8 cellular contexts compared by ENCODE assay signal in genomic region chr1:17588048-17588781, GRCh38. TPM values are rescaled to one million over a fixed set of nuclear protein-coding genes. Genes with fewer than 3 reads are reported as not detected.
A peak's percentile ranks its signal among the peaks of the same experiment; 100 is the strongest.
DNase-seq lines count a peak whose midpoint lies in the region; ATAC-seq and TF ChIP-seq lines count a peak whose summit lies in the region.

No MANE protein-coding gene starts in this region.

- POLR2A ChIA-PET in naive thymus-derived CD4-positive, alpha-beta T cell (lab: Charles Lee): no interaction called here

- no peak for TF ChIP-seq POLR2A in spleen (IDR thresholded peaks at IDR 0.05)

- peak overlapping the region in 6 of 8 donors; percentile 47 to 73 (median 58) for H3K27ac ChIP-seq in spleen
- no peak overlapping the region for H3K27ac ChIP-seq in naive thymus-derived CD4-positive, alpha-beta T cell (ENCODE audit: low read depth, low read length)

- peak overlapping the region; percentile 73 for H3K9ac ChIP-seq in adipocyte (ENCODE audit: low read length)

- DNase-seq in HT-29 (ENCODE audit: low spot score): peak; percentile 93
- peak; percentile 65 for DNase-seq in adipocyte (ENCODE audit: low read depth)
- DNase-seq in hepatic stellate cell (ENCODE audit: low spot score): peak; percentile 63
- no peak for DNase-seq in spleen
- no peak for DNase-seq in natural killer cell
- DNase-seq in naive thymus-derived CD4-positive, alpha-beta T cell: no peak
- DNase-seq in SKM-1 treated with dmso at 0.1 percent for 144 hours (lab: John Stamatoyannopoulos, UW; ENCODE audit: unreplicated experiment): no peak

- no peaks in the 10 kb centered on the region for H3K9me3 ChIP-seq in adipocyte (ENCODE audit: control insufficient read depth, low read length)
- H3K9me3 ChIP-seq in spleen: no peaks in the 10 kb centered on the region
- no peaks in the 10 kb centered on the region for H3K9me3 ChIP-seq in naive thymus-derived CD4-positive, alpha-beta T cell (ENCODE audit: control insufficient read depth in 2 of 3, low read length in 3 of 3)

- WGBS in spleen, 5 donors: 47 to 71% (median 55%) methylated on average over 7 to 13 of the region's 13 CpGs

- H3K27me3 ChIP-seq in adipocyte (replicated peaks; ENCODE audit: control insufficient read depth, insufficient read depth, low read length) (no peaks in the 10 kb centered on the region), spleen (replicated peaks in 1 of 7) (no peaks in the 10 kb centered on the region)
- no peaks in the 10 kb centered on the region for H3K27me3 ChIP-seq in naive thymus-derived CD4-positive, alpha-beta T cell (ENCODE audit: control insufficient read depth in 2 of 2, insufficient read depth in 2 of 2, low read length in 2 of 2)

- H3K27me3 Mint-ChIP-seq in natural killer cell (ENCODE audit: low read depth in 2 of 2): no peaks in the 10 kb centered on the region
- H3K27me3 Mint-ChIP-seq in naive thymus-derived CD4-positive, alpha-beta T cell: no peaks in the 10 kb centered on the region

- H3K4me1 Mint-ChIP-seq in natural killer cell: no peaks in the 10 kb centered on the region
- H3K4me1 Mint-ChIP-seq in naive thymus-derived CD4-positive, alpha-beta T cell: peaks cover 0 to 3% (median 0%) of the 10 kb centered on the region in 7 donors

- no peaks in the 10 kb centered on the region for H3K9me3 Mint-ChIP-seq in natural killer cell
- no peaks in the 10 kb centered on the region for H3K9me3 Mint-ChIP-seq in naive thymus-derived CD4-positive, alpha-beta T cell

- no peak overlapping the region for H3K4me3 Mint-ChIP-seq in natural killer cell
- peak overlapping the region in 1 of 10 donors; percentile 51 for H3K4me3 Mint-ChIP-seq in naive thymus-derived CD4-positive, alpha-beta T cell

- H3K36me3 Mint-ChIP-seq in natural killer cell: no peaks in the 10 kb centered on the region
- H3K36me3 Mint-ChIP-seq in naive thymus-derived CD4-positive, alpha-beta T cell: no peaks in the 10 kb centered on the region

- H3K4me3 ChIP-seq in adipocyte (ENCODE audit: low read length): peak overlapping the region; percentile 56
- no peak overlapping the region for H3K4me3 ChIP-seq in spleen
- H3K4me3 ChIP-seq in naive thymus-derived CD4-positive, alpha-beta T cell (ENCODE audit: low read length): no peak overlapping the region

- CTCF ChIA-PET in naive thymus-derived CD4-positive, alpha-beta T cell (lab: Charles Lee): no interaction called here

- ATAC-seq in natural killer cell (no peak), HG03108 (IDR thresholded peaks at IDR 0.05; ENCODE audit: unreplicated experiment) (no peak)
- no peak for ATAC-seq in naive thymus-derived CD4-positive, alpha-beta T cell

- H3K4me1 ChIP-seq in adipocyte (ENCODE audit: control insufficient read depth, insufficient read depth, low read length): peaks cover 35% of the 10 kb centered on the region
- H3K4me1 ChIP-seq in spleen: peaks cover 0 to 41% (median 16%) of the 10 kb centered on the region in 6 donors
- H3K4me1 ChIP-seq in naive thymus-derived CD4-positive, alpha-beta T cell (ENCODE audit: control insufficient read depth in 2 of 2, insufficient read depth in 2 of 2, low read length in 2 of 2): no peaks in the 10 kb centered on the region

- H3K36me3 ChIP-seq in adipocyte (ENCODE audit: control insufficient read depth, insufficient read depth, low read length, severe bottlenecking): peaks cover 12% of the 10 kb centered on the region
- H3K36me3 ChIP-seq in spleen: peaks cover 0 to 13% (median 0%) of the 10 kb centered on the region in 6 donors
- no peaks in the 10 kb centered on the region for H3K36me3 ChIP-seq in naive thymus-derived CD4-positive, alpha-beta T cell (ENCODE audit: control insufficient read depth in 2 of 3, insufficient read depth in 3 of 3, low read length in 3 of 3)

- intact Hi-C loops in spleen (cut with DNase I; ENCODE audit: low total_unique reads) (no loop called here), natural killer cell (cut with micrococcal nuclease) (no loop called here)
- intact Hi-C loops in naive thymus-derived CD4-positive, alpha-beta T cell (cut with micrococcal nuclease): no loop called here

- H3K27ac Mint-ChIP-seq in natural killer cell: no peak overlapping the region
- no peak overlapping the region for H3K27ac Mint-ChIP-seq in naive thymus-derived CD4-positive, alpha-beta T cell

- TF ChIP-seq CTCF in spleen (IDR thresholded peaks at IDR 0.05 in 8 of 11, conservative IDR thresholded peaks at IDR 0.05 in 3 of 11): no peak
- TF ChIP-seq CTCF in natural killer cell (IDR thresholded peaks at IDR 0.05): no peak

RNA-seq across cellular contexts. Expression of gene ARHGEF10L, which starts 48.7 kb away (rescaled TPM):
- total RNA-seq in HT-29 (2014; rRNA removed; shearing (Covaris generic)): 54.2 and 56.1 TPM in 2 replicates
- total RNA-seq in spleen: 10 to 100 TPM; 12.4 to 40.9 (median 23.6) TPM
- polyA plus RNA-seq in spleen: 10 to 100 TPM in 2 of 3 donors, 1 to 10 TPM in 1; 10.0 to 24.2 (median 12.5) TPM
- 1 to 10 TPM in 1 of 3 donors, under 1 TPM in 2; 0.70 to 1.7 (median 0.94) TPM for total RNA-seq in natural killer cell
- total RNA-seq in naive thymus-derived CD4-positive, alpha-beta T cell: 10 to 100 TPM in 1 of 5 experiments, under 1 TPM in 3, not detected in 1; 0.59 to 19.7 (median 0.84) TPM
- not detected for polyA plus RNA-seq in naive thymus-derived CD4-positive, alpha-beta T cell

Comparison
In these comparisons a context has a peak if more than half of its experiments do, and no peak if none do; other contexts are left out.
1. DNase-seq: peak in HT-29 (single experiment), adipocyte (single experiment) and hepatic stellate cell (single experiment); none in spleen (single experiment), natural killer cell (single experiment), naive thymus-derived CD4-positive, alpha-beta T cell (0 of 9) and SKM-1 treated with dmso at 0.1 percent for 144 hours (single experiment).